ENCODE assay signal across 1 cellular context in the genomic region with DNA sequence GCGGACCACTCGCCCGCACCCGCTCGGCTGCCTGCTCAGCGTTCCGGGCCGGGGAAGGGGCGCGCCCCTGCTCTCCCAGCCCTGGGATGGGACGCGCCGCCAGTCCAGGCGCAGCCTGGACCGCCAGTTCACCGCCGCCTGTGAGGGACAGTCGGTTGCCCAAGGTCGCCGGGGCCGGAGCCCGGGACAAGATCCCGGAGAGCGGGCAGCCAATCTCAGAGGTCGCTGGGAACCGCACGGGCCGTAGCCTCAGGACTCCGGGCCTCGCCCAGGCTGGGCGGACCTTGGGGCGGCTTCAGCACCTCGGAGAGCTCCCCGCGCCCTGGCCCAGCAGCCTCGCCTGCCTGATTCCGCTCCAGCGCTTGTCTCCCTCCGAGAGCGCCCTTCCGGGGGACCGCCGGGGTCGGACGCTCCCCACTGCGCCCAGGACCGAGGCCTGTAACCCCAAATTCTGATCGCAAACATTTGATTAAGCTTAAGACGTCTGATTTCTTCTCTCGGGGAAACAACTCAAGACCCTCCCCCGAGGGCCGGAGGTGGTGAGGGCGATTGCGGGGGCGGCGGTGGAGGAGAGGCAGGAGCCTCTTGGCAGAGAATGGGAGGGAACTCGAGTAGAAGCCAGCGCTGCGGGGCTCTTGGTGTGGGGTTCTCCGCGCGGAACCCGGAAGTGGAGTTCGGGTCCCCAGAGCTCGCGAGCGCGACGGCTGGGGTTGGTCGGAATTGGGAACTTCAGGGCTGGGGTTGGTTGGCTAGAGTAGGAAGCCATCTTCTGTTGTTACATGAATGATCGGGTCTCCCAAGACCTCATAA.
TF ChIP-seq lines count a peak whose summit lies in the region.

No MANE protein-coding gene starts in this region.

TF ChIP-seq in HepG2, 621 proteins besides CTCF, POLR2A, EP300 and RAD21 (continued from another document):
- TF ChIP-seq, protein P1, sequence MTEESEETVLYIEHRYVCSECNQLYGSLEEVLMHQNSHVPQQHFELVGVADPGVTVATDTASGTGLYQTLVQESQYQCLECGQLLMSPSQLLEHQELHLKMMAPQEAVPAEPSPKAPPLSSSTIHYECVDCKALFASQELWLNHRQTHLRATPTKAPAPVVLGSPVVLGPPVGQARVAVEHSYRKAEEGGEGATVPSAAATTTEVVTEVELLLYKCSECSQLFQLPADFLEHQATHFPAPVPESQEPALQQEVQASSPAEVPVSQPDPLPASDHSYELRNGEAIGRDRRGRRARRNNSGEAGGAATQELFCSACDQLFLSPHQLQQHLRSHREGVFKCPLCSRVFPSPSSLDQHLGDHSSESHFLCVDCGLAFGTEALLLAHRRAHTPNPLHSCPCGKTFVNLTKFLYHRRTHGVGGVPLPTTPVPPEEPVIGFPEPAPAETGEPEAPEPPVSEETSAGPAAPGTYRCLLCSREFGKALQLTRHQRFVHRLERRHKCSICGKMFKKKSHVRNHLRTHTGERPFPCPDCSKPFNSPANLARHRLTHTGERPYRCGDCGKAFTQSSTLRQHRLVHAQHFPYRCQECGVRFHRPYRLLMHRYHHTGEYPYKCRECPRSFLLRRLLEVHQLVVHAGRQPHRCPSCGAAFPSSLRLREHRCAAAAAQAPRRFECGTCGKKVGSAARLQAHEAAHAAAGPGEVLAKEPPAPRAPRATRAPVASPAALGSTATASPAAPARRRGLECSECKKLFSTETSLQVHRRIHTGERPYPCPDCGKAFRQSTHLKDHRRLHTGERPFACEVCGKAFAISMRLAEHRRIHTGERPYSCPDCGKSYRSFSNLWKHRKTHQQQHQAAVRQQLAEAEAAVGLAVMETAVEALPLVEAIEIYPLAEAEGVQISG (CRISPR knock-in tag; IDR thresholded peaks at IDR 0.05), result peak; percentile 90
- TF ChIP-seq FOXK2 (IDR thresholded peaks at IDR 0.05), result no peak
- peak; percentile 74 for TF ChIP-seq ZBTB21 (CRISPR knock-in tag; IDR thresholded peaks at IDR 0.05)
- no peak for TF ChIP-seq TRIM24 (CRISPR knock-in tag; IDR thresholded peaks at IDR 0.05)
- TF ChIP-seq HNRNPUL1 (IDR thresholded peaks at IDR 0.05; ENCODE audit: low read depth, low read length), result no peak
- 0 out of 2 replicates have a peak, but pooled peaks have one; percentile 33 for TF ChIP-seq NPAS2 (CRISPR knock-in tag; IDR thresholded peaks at IDR 0.05; ENCODE audit: borderline replicate concordance)
- TF ChIP-seq PHF5A (CRISPR knock-in tag; IDR thresholded peaks at IDR 0.05; ENCODE audit: low read depth, unreplicated experiment), result no peak
- TF ChIP-seq HOXA5 (CRISPR knock-in tag; IDR thresholded peaks at IDR 0.05), result peak; percentile 99
- peak; percentile 75 for TF ChIP-seq PPARG (CRISPR knock-in tag; conservative IDR thresholded peaks at IDR 0.05)
- TF ChIP-seq SIN3A (IDR thresholded peaks at IDR 0.05; ENCODE audit: borderline replicate concordance, low read depth, low read length), result peak; percentile 99
- TF ChIP-seq ZNF766 (CRISPR knock-in tag; IDR thresholded peaks at IDR 0.05; ENCODE audit: borderline replicate concordance), result peak; percentile 98
- peak; percentile 99 for TF ChIP-seq TSC22D2 (CRISPR knock-in tag; IDR thresholded peaks at IDR 0.05; ENCODE audit: borderline replicate concordance)
- TF ChIP-seq NR2F1 (CRISPR knock-in tag; IDR thresholded peaks at IDR 0.05), result peak in 1 of 2 experiments; percentile 35; a peak in 1 of 4 replicates
- TF ChIP-seq, protein P2, sequence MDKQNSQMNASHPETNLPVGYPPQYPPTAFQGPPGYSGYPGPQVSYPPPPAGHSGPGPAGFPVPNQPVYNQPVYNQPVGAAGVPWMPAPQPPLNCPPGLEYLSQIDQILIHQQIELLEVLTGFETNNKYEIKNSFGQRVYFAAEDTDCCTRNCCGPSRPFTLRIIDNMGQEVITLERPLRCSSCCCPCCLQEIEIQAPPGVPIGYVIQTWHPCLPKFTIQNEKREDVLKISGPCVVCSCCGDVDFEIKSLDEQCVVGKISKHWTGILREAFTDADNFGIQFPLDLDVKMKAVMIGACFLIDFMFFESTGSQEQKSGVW (CRISPR knock-in tag; IDR thresholded peaks at IDR 0.05; ENCODE audit: borderline replicate concordance), result no peak
- TF ChIP-seq EED (CRISPR knock-in tag; IDR thresholded peaks at IDR 0.05), result peak; percentile 95
- TF ChIP-seq, protein P3, sequence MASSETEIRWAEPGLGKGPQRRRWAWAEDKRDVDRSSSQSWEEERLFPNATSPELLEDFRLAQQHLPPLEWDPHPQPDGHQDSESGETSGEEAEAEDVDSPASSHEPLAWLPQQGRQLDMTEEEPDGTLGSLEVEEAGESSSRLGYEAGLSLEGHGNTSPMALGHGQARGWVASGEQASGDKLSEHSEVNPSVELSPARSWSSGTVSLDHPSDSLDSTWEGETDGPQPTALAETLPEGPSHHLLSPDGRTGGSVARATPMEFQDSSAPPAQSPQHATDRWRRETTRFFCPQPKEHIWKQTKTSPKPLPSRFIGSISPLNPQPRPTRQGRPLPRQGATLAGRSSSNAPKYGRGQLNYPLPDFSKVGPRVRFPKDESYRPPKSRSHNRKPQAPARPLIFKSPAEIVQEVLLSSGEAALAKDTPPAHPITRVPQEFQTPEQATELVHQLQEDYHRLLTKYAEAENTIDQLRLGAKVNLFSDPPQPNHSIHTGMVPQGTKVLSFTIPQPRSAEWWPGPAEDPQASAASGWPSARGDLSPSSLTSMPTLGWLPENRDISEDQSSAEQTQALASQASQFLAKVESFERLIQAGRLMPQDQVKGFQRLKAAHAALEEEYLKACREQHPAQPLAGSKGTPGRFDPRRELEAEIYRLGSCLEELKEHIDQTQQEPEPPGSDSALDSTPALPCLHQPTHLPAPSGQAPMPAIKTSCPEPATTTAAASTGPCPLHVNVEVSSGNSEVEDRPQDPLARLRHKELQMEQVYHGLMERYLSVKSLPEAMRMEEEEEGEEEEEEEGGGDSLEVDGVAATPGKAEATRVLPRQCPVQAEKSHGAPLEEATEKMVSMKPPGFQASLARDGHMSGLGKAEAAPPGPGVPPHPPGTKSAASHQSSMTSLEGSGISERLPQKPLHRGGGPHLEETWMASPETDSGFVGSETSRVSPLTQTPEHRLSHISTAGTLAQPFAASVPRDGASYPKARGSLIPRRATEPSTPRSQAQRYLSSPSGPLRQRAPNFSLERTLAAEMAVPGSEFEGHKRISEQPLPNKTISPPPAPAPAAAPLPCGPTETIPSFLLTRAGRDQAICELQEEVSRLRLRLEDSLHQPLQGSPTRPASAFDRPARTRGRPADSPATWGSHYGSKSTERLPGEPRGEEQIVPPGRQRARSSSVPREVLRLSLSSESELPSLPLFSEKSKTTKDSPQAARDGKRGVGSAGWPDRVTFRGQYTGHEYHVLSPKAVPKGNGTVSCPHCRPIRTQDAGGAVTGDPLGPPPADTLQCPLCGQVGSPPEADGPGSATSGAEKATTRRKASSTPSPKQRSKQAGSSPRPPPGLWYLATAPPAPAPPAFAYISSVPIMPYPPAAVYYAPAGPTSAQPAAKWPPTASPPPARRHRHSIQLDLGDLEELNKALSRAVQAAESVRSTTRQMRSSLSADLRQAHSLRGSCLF (CRISPR knock-in tag; IDR thresholded peaks at IDR 0.05; ENCODE audit: borderline replicate concordance), result peak; percentile 97
- peak; percentile 99 for TF ChIP-seq MEIS2 (CRISPR knock-in tag; IDR thresholded peaks at IDR 0.05)
- TF ChIP-seq MEF2D (CRISPR knock-in tag; IDR thresholded peaks at IDR 0.05), result peak; percentile 91
- no peak for TF ChIP-seq ZNF550 (CRISPR knock-in tag; IDR thresholded peaks at IDR 0.05; ENCODE audit: borderline replicate concordance)
- TF ChIP-seq KDM3A (CRISPR knock-in tag; IDR thresholded peaks at IDR 0.05; ENCODE audit: low read depth), result peak; percentile 97
- TF ChIP-seq NFE2L1 (CRISPR knock-in tag; IDR thresholded peaks at IDR 0.05; ENCODE audit: borderline replicate concordance), result 0 out of 2 replicates have a peak, but pooled peaks have one; percentile 50
- TF ChIP-seq ZNF775 (CRISPR knock-in tag; IDR thresholded peaks at IDR 0.05; ENCODE audit: borderline replicate concordance), result no peak
- peak; percentile 60; the same call in 1 of the 2 replicates for TF ChIP-seq DNMT1 (CRISPR knock-in tag; IDR thresholded peaks at IDR 0.05)
- TF ChIP-seq, protein P4, sequence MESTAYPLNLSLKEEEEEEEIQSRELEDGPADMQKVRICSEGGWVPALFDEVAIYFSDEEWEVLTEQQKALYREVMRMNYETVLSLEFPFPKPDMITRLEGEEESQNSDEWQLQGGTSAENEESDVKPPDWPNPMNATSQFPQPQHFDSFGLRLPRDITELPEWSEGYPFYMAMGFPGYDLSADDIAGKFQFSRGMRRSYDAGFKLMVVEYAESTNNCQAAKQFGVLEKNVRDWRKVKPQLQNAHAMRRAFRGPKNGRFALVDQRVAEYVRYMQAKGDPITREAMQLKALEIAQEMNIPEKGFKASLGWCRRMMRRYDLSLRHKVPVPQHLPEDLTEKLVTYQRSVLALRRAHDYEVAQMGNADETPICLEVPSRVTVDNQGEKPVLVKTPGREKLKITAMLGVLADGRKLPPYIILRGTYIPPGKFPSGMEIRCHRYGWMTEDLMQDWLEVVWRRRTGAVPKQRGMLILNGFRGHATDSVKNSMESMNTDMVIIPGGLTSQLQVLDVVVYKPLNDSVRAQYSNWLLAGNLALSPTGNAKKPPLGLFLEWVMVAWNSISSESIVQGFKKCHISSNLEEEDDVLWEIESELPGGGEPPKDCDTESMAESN (CRISPR knock-in tag; conservative IDR thresholded peaks at IDR 0.05), result peak; percentile 96
- TF ChIP-seq NR2F2 (IDR thresholded peaks at IDR 0.05; ENCODE audit: borderline replicate concordance, low read depth), result no peak
- TF ChIP-seq ZNF564 (CRISPR knock-in tag; IDR thresholded peaks at IDR 0.05), result peak; percentile 98
